In genomic region chr11:66334605-66335442, GRCh38 we compare ENCODE assay signal across 7 cellular contexts. TPM values are rescaled to one million over a fixed set of nuclear protein-coding genes. Genes with fewer than 3 reads are reported as not detected.
DNase-seq lines count a peak whose midpoint lies in the region; ATAC-seq and TF ChIP-seq lines count a peak whose summit lies in the region.
"Had no signal": no experiment of that assay in that cellular context is flagged by ENCODE, and none has a peak within 500 bp of the region (broad histone marks: within the 10 kb centered on the region; RNA-seq: fewer than 3 reads in every experiment).

No MANE protein-coding gene starts in this region.

- peak overlapping the region in 4 of 5 experiments; percentile 46 to 71 (median 60) for H3K4me3 Mint-ChIP-seq in brain
- peak overlapping the region; percentile 68 for H3K4me3 Mint-ChIP-seq in nephron progenitor cell

- H3K27me3 Mint-ChIP-seq in brain: peaks cover 3% of the 10 kb centered on the region
- no peaks in the 10 kb centered on the region for H3K27me3 Mint-ChIP-seq in nephron progenitor cell (ENCODE audit: low read depth, poor library complexity)

- H3K27ac Mint-ChIP-seq in brain (peak overlapping the region in 2 of 5 experiments; percentile 41 to 80), nephron progenitor cell (no peak overlapping the region)

- H3K9me3 Mint-ChIP-seq in brain (no peaks in the 10 kb centered on the region), nephron progenitor cell (no peaks in the 10 kb centered on the region)

- H3K4me1 Mint-ChIP-seq in brain (peaks cover 36% of the 10 kb centered on the region), nephron progenitor cell (peaks cover 35% of the 10 kb centered on the region)

- peak; percentile 69 to 72 for DNase-seq in Kasumi-1 (lab: John Stamatoyannopoulos, UW)
- no peak for DNase-seq in nephron progenitor cell
- DNase-seq in superior temporal gyrus (ENCODE audit: extremely low spot score): no peak
- DNase-seq in GM13976 (ENCODE audit: low spot score): no peak
- DNase-seq: stimulated activated CD4-positive, alpha-beta T cell treated with anti-CD3 and anti-CD28 coated beads, Interleukin-4, amount 100 ng/mL, for 4 hours had no signal

- in situ Hi-C loops in GM13976 (cut with MboI; ENCODE audit: low sequenced_read_pairs, unreplicated experiment): no loop called here

- no peak for ATAC-seq in GM18861 (IDR thresholded peaks at IDR 0.05; ENCODE audit: unreplicated experiment)

- peaks cover 5% of the 10 kb centered on the region for H3K36me3 Mint-ChIP-seq in brain
- H3K36me3 Mint-ChIP-seq in nephron progenitor cell (ENCODE audit: low read depth): no peaks in the 10 kb centered on the region

- no peak for TF ChIP-seq CTCF in brain (conservative IDR thresholded peaks at IDR 0.05)
- TF ChIP-seq CTCF in nephron progenitor cell (IDR thresholded peaks at IDR 0.05): no peak
- TF ChIP-seq CTCF in GM13976 (IDR thresholded peaks at IDR 0.05; ENCODE audit: borderline replicate concordance, control extremely low read depth, extremely low read depth, insufficient read depth, missing control alignments): no peak

RNA-seq across cellular contexts. Expression of gene RIN1, which starts 1.4 kb away (rescaled TPM):
- polyA plus RNA-seq in brain (ENCODE audit: insufficient read depth, low read depth, low replicate concordance): 3.2 TPM

RNA-seq across cellular contexts. Expression of gene BRMS1, which starts 10.1 kb away (rescaled TPM):
- 67.0 TPM for polyA plus RNA-seq in brain (ENCODE audit: insufficient read depth, low read depth, low replicate concordance)

RNA-seq across cellular contexts. Expression of gene B4GAT1, which starts 12.6 kb away (rescaled TPM):
- 89.5 TPM for polyA plus RNA-seq in brain (ENCODE audit: insufficient read depth, low read depth, low replicate concordance)

RNA-seq across cellular contexts. Expression of gene CD248, which starts 18.0 kb away (rescaled TPM):
- polyA plus RNA-seq in brain (ENCODE audit: insufficient read depth, low read depth, low replicate concordance): 14.3 TPM

RNA-seq across cellular contexts. Expression of gene SLC29A2, which starts 36.7 kb away (rescaled TPM):
- polyA plus RNA-seq in brain (ENCODE audit: insufficient read depth, low read depth, low replicate concordance): 4.8 TPM

Comparison
In these comparisons a context has a peak if more than half of its experiments do, and no peak if none do; other contexts are left out.
1. DNase-seq: peak in Kasumi-1 (2 of 2); none in nephron progenitor cell (single experiment), superior temporal gyrus (single experiment) and GM13976 (single experiment).